Comparison of ENCODE assay signal across 11 cellular contexts in genomic region chr2:105886029-105886454, GRCh38.
DNase-seq lines count a peak whose midpoint lies in the region; ATAC-seq, FAIRE-seq and TF ChIP-seq lines count a peak whose summit lies in the region.
"Had no signal": no experiment of that assay in that cellular context is flagged by ENCODE, and none has a peak within 500 bp of the region (broad histone marks: within the 10 kb centered on the region; RNA-seq: fewer than 3 reads in every experiment).

No MANE protein-coding gene starts in this region.

- peak overlapping the region; percentile 67 for H3K27ac Mint-ChIP-seq in CD4-positive, alpha-beta T cell

- peaks cover 2% of the 10 kb centered on the region for H3K9me3 Mint-ChIP-seq in CD4-positive, alpha-beta T cell

- FAIRE-seq in pancreas (lab: Jason Lieb, UNC), result no peak

- H3K9me3 ChIP-seq in CD4-positive, alpha-beta T cell (ENCODE audit: control insufficient read depth, low read length), result no peaks in the 10 kb centered on the region
- H3K9me3 ChIP-seq in OCI-LY7 (ENCODE audit: low read length) (peaks cover 15% of the 10 kb centered on the region; the same call in 1 of the 2 replicates), pancreas (no peaks in the 10 kb centered on the region)

- WGBS in pancreas, 2 donors, result 0 to 11% methylated on average over 1 of the region's 1 CpG

- CTCF ChIA-PET in CD4-positive, alpha-beta T cell (lab: Charles Lee), result interaction anchor here (1.0 to 1.5 kb wide), 4 partner anchors 30 to 199 kb away, joined by 3 to 4 read pairs (median 3); no protein-coding TSS in a partner anchor
- CTCF ChIA-PET in OCI-LY7 (lab: Charles Lee; ENCODE audit: unreplicated experiment), result no interaction called here

- no peaks in the 10 kb centered on the region for H3K27me3 Mint-ChIP-seq in CD4-positive, alpha-beta T cell

- no TSS peak for BruUV-seq in OCI-LY7 (replicated peaks; lab: Mats Ljungman, UMichigan)

- no peaks in the 10 kb centered on the region for H4K20me1 ChIP-seq in OCI-LY7 (ENCODE audit: insufficient read depth, low read length)

- H3K4me3 ChIP-seq in OCI-LY7 (ENCODE audit: low read depth, low read length, poor library complexity, severe bottlenecking), result no peak overlapping the region
- no peak overlapping the region for H3K4me3 ChIP-seq in fibroblast of mammary gland (ENCODE audit: control insufficient read depth, low read depth, low read length)
- no peak overlapping the region for H3K4me3 ChIP-seq in pancreas
- H3K4me3 ChIP-seq: smooth muscle cell had no signal

- no peak for TF ChIP-seq CTCF in CD4-positive, alpha-beta T cell (IDR thresholded peaks at IDR 0.05)
- TF ChIP-seq CTCF in OCI-LY7 (conservative IDR thresholded peaks at IDR 0.05; ENCODE audit: low read length) (no peak), fibroblast of mammary gland (conservative IDR thresholded peaks at IDR 0.05; ENCODE audit: control insufficient read depth, insufficient read depth, low read depth, low read length) (no peak), pancreas (IDR thresholded peaks at IDR 0.05) (no peak), GM13977 (IDR thresholded peaks at IDR 0.05; ENCODE audit: extremely low read depth, insufficient read depth, missing control alignments) (no peak)

- intact Hi-C loops in CD4-positive, alpha-beta T cell (cut with DNase I, micrococcal nuclease), result no loop called here
- intact Hi-C loops in OCI-LY7 (cut with micrococcal nuclease; ENCODE audit: unreplicated experiment), result loop anchor here (10.0 kb wide), 1 partner anchor 311 kb away; no protein-coding TSS in a partner anchor
- intact Hi-C loops in pancreas (cut with DNase I), result no loop called here

- POLR2A ChIA-PET in CD4-positive, alpha-beta T cell (lab: Charles Lee), result interaction anchor here (1.1 kb wide), 1 partner anchor 13 kb away, joined by 3 read pairs; no protein-coding TSS in a partner anchor
- POLR2A ChIA-PET in OCI-LY7 (lab: Charles Lee), result interaction anchor here (1.5 kb wide), 1 partner anchor 12 kb away, joined by 4 read pairs; no protein-coding TSS in a partner anchor

- H3K9me2 ChIP-seq in OCI-LY7 (ENCODE audit: insufficient read depth, low read length), result no peaks in the 10 kb centered on the region

- H3K4me3 Mint-ChIP-seq in CD4-positive, alpha-beta T cell, result peak overlapping the region; percentile 5

- no peak for DNase-seq in CD4-positive, alpha-beta T cell
- DNase-seq in OCI-LY7 (ENCODE audit: low spot score) (no peak), fibroblast of mammary gland (ENCODE audit: low read depth) (peak; percentile 56), pancreas (no peak), activated gamma-delta T cell treated with Interleukin-2 at 50 U/mL for 16 hours (no peak), NCI-H446 (lab: John Stamatoyannopoulos, UW) (no peak), GM13977 (ENCODE audit: low spot score) (no peak)
- DNase-seq: NCI-H2171, SHP77 treated with DMSO at 0.1 percent for 48 hours had no signal

- peak overlapping the region; percentile 64 for H3K4me2 ChIP-seq in OCI-LY7 (ENCODE audit: low read length)
- H3K4me2 ChIP-seq: smooth muscle cell had no signal

- H3K4me1 ChIP-seq in OCI-LY7 (ENCODE audit: insufficient read depth, low read length, poor library complexity, severe bottlenecking) (peaks cover 23% of the 10 kb centered on the region), pancreas (peaks cover 20 to 29% (median 22%) of the 10 kb centered on the region in 3 donors)

- ATAC-seq in CD4-positive, alpha-beta T cell (ENCODE audit: poor library complexity), result no peak
- peak; percentile 51 to 57 (median 56) for ATAC-seq in pancreas
- no peak for ATAC-seq in GM21723 (IDR thresholded peaks at IDR 0.05; ENCODE audit: unreplicated experiment)

- H2AFZ ChIP-seq in OCI-LY7 (ENCODE audit: low read length), result no peak overlapping the region

- no peaks in the 10 kb centered on the region for H3K27me3 ChIP-seq in CD4-positive, alpha-beta T cell (ENCODE audit: control insufficient read depth, insufficient read depth, low read length)
- H3K27me3 ChIP-seq in pancreas, result no peaks in the 10 kb centered on the region

- peaks cover 92% of the 10 kb centered on the region for H3K36me3 Mint-ChIP-seq in CD4-positive, alpha-beta T cell (ENCODE audit: low read depth)

- H3K27ac ChIP-seq in CD4-positive, alpha-beta T cell (ENCODE audit: low read depth, low read length), result no peak overlapping the region
- H3K27ac ChIP-seq in OCI-LY7 (ENCODE audit: low read depth, low read length, poor library complexity, severe bottlenecking), result no peak overlapping the region
- H3K27ac ChIP-seq in pancreas, result peak overlapping the region in 2 of 4 donors; percentile 3 to 11

- H3K36me3 ChIP-seq in OCI-LY7 (ENCODE audit: insufficient read depth, low read length) (peaks cover 6% of the 10 kb centered on the region), pancreas (peaks cover 0 to 9% (median 0%) of the 10 kb centered on the region in 3 donors)

- H3K79me2 ChIP-seq in OCI-LY7 (ENCODE audit: insufficient read depth, low read depth, low read length), result no peaks in the 10 kb centered on the region

- in situ Hi-C loops in GM13977 (cut with MboI; ENCODE audit: low pct_unique_long_range_greater_than_20kb, low sequenced_read_pairs, unreplicated experiment), result no loop called here

- peaks cover 86% of the 10 kb centered on the region for H3K4me1 Mint-ChIP-seq in CD4-positive, alpha-beta T cell (ENCODE audit: low read depth)

Comparison
In these comparisons a context has a peak if more than half of its experiments do, and no peak if none do; other contexts are left out.
1. ATAC-seq: peak in pancreas (4 of 4); none in CD4-positive, alpha-beta T cell (single experiment) and GM21723 (single experiment).